10 cellular contexts compared by ENCODE assay signal in genomic region chr20:20019123-20019522, GRCh38. TPM values are rescaled to one million over a fixed set of nuclear protein-coding genes. Genes with fewer than 3 reads are reported as not detected.
DNase-seq lines count a peak whose midpoint lies in the region; ATAC-seq and TF ChIP-seq lines count a peak whose summit lies in the region.
"Had no signal": no experiment of that assay in that cellular context is flagged by ENCODE, and none has a peak within 500 bp of the region (broad histone marks: within the 10 kb centered on the region; RNA-seq: fewer than 3 reads in every experiment).

No MANE protein-coding gene starts in this region.

- H4K20me1 ChIP-seq in HCT116 (ENCODE audit: insufficient read depth), result peaks cover 8% of the 10 kb centered on the region; the same call in 1 of the 2 replicates

- H3K4me2 ChIP-seq in HCT116 (ENCODE audit: low read length), result peak overlapping the region; percentile 87

- DNase-seq in CD14-positive monocyte (ENCODE audit: low spot score) (no peak), HCT116 (ENCODE audit: low read depth, low spot score) (no peak), kidney tubule cell (ENCODE audit: low spot score) (peak; percentile 61), mesenteric fat pad (ENCODE audit: low spot score) (no peak), HCEC 1CT (no peak), ureter (ENCODE audit: low spot score) (no peak)
- DNase-seq in activated T-helper 2 cell treated with anti-CD3 and anti-CD28 coated beads, Interferon-gamma antibody, Interleukin-2, Interleukin-4, amounts not matched to agents 10 μg/mL and 5 μg/mL and 100 μg/mL, durations not matched to agents 14 hours and 24 hours and 36 hours (ENCODE audit: low spot score), result no peak
- DNase-seq: NCI-H2171 had no signal

- H3K9ac ChIP-seq in HCT116 (ENCODE audit: low read length), result peak overlapping the region; percentile 92; the same call in 1 of the 2 replicates

- POLR2A ChIA-PET in HCT116 (lab: Charles Lee), result no interaction called here

- TF ChIP-seq CTCF in CD14-positive monocyte (IDR thresholded peaks at IDR 0.05) (no peak), HCT116 (IDR thresholded peaks at IDR 0.05 in 2 of 3, conservative IDR thresholded peaks at IDR 0.05 in 1 of 3; ENCODE audit: borderline replicate concordance in 1 of 3, insufficient read depth in 1 of 3, low read depth in 2 of 3, low read length in 2 of 3) (no peak)

- TF ChIP-seq POLR2A in HCT116 (IDR thresholded peaks at IDR 0.05; ENCODE audit: borderline replicate concordance, extremely low read depth, insufficient read depth, insufficient read length), result no peak

- intact Hi-C loops in CD14-positive monocyte (cut with micrococcal nuclease) (no loop called here), HCT116 (cut with micrococcal nuclease) (loop anchor here (5.0 kb wide), 1 partner anchor 232 kb away; no protein-coding TSS in a partner anchor)
- intact Hi-C loops in activated T-helper 2 cell treated with anti-CD3 and anti-CD28 coated beads, Interferon-gamma antibody, Interleukin-2, Interleukin-4, amounts not matched to agents 10 μg/mL and 5 μg/mL and 100 μg/mL, durations not matched to agents 14 hours and 24 hours and 36 hours (cut with micrococcal nuclease), result loop anchor here (5.0 kb wide), 1 partner anchor 232 kb away; no protein-coding TSS in a partner anchor

- H3K27me3 Mint-ChIP-seq in CD14-positive monocyte (ENCODE audit: low read depth in 3 of 3), result no peaks in the 10 kb centered on the region
- no peaks in the 10 kb centered on the region for H3K27me3 Mint-ChIP-seq in activated T-helper 2 cell treated with anti-CD3 and anti-CD28 coated beads, Interferon-gamma antibody, Interleukin-2, Interleukin-4, amounts not matched to agents 10 μg/mL and 5 μg/mL and 100 μg/mL, durations not matched to agents 14 hours and 24 hours and 36 hours (ENCODE audit: low read depth)

- H2AFZ ChIP-seq in HCT116 (ENCODE audit: low read depth, low read length, poor library complexity, severe bottlenecking), result no peak overlapping the region

- CTCF ChIA-PET in HCT116 (lab: Charles Lee), result no interaction called here

- H3K27me3 ChIP-seq in HCT116 (ENCODE audit: insufficient read depth, low read length), result no peaks in the 10 kb centered on the region

- peak overlapping the region in 5 of 7 donors; percentile 21 to 81 (median 63) for H3K27ac Mint-ChIP-seq in CD14-positive monocyte
- peak overlapping the region; percentile 55 for H3K27ac Mint-ChIP-seq in activated T-helper 2 cell treated with anti-CD3 and anti-CD28 coated beads, Interferon-gamma antibody, Interleukin-2, Interleukin-4, amounts not matched to agents 10 μg/mL and 5 μg/mL and 100 μg/mL, durations not matched to agents 14 hours and 24 hours and 36 hours

- no peaks in the 10 kb centered on the region for H3K9me3 ChIP-seq in HCT116 (ENCODE audit: control insufficient read depth in 1 of 2, insufficient read depth in 1 of 2, low read depth in 1 of 2, low read length in 2 of 2)

- peaks cover 50% of the 10 kb centered on the region for H3K4me1 Mint-ChIP-seq in CD14-positive monocyte
- peaks cover 40% of the 10 kb centered on the region for H3K4me1 Mint-ChIP-seq in activated T-helper 2 cell treated with anti-CD3 and anti-CD28 coated beads, Interferon-gamma antibody, Interleukin-2, Interleukin-4, amounts not matched to agents 10 μg/mL and 5 μg/mL and 100 μg/mL, durations not matched to agents 14 hours and 24 hours and 36 hours (ENCODE audit: low read depth)

- ATAC-seq in HCT116, result no peak
- no peak for ATAC-seq in HG02623 (IDR thresholded peaks at IDR 0.05; ENCODE audit: unreplicated experiment)

- BruUV-seq in HCT116 (replicated peaks; lab: Mats Ljungman, UMichigan), result no TSS peak

- TF ChIP-seq RAD21 in HCT116 (IDR thresholded peaks at IDR 0.05; ENCODE audit: low read depth), result no peak

- peaks cover 5 to 14% of the 10 kb centered on the region in 2 experiments; a peak in 3 of 4 replicates for H3K36me3 ChIP-seq in HCT116 (ENCODE audit: control insufficient read depth in 1 of 2, insufficient read depth in 2 of 2, low read length in 2 of 2)

- peak overlapping the region; percentile 38 for H3K27ac ChIP-seq in HCT116 (ENCODE audit: low read depth, low read length)

- H3K36me3 Mint-ChIP-seq in CD14-positive monocyte, result peaks cover 8 to 34% of the 10 kb centered on the region in 2 donors
- peaks cover 30% of the 10 kb centered on the region for H3K36me3 Mint-ChIP-seq in activated T-helper 2 cell treated with anti-CD3 and anti-CD28 coated beads, Interferon-gamma antibody, Interleukin-2, Interleukin-4, amounts not matched to agents 10 μg/mL and 5 μg/mL and 100 μg/mL, durations not matched to agents 14 hours and 24 hours and 36 hours (ENCODE audit: low read depth)

- H3K4me3 Mint-ChIP-seq in CD14-positive monocyte, result no peak overlapping the region
- peak overlapping the region; percentile 89 for H3K4me3 Mint-ChIP-seq in activated T-helper 2 cell treated with anti-CD3 and anti-CD28 coated beads, Interferon-gamma antibody, Interleukin-2, Interleukin-4, amounts not matched to agents 10 μg/mL and 5 μg/mL and 100 μg/mL, durations not matched to agents 14 hours and 24 hours and 36 hours (ENCODE audit: low read depth)

- peaks cover 0 to 2% (median 0%) of the 10 kb centered on the region in 7 donors for H3K9me3 Mint-ChIP-seq in CD14-positive monocyte
- H3K9me3 Mint-ChIP-seq in activated T-helper 2 cell treated with anti-CD3 and anti-CD28 coated beads, Interferon-gamma antibody, Interleukin-2, Interleukin-4, amounts not matched to agents 10 μg/mL and 5 μg/mL and 100 μg/mL, durations not matched to agents 14 hours and 24 hours and 36 hours, result no peaks in the 10 kb centered on the region

- H3K79me2 ChIP-seq in HCT116 (ENCODE audit: insufficient read depth, low read length), result peaks cover 70% of the 10 kb centered on the region

- no peaks in the 10 kb centered on the region for H3K9me2 ChIP-seq in HCT116 (ENCODE audit: insufficient read depth)

- peak overlapping the region in 1 of 2 experiments; percentile 98; a peak in 2 of 4 replicates for H3K4me3 ChIP-seq in HCT116 (replicated peaks in 1 of 2; ENCODE audit: low read depth in 1 of 2, low read length in 2 of 2)

- RAD21 ChIA-PET in HCT116 (lab: Charles Lee; ENCODE audit: low non-redundant PET in 1 of 2, low total read pairs in 2 of 2, uncharacterized antibody in 2 of 2, unreplicated experiment in 2 of 2), result no interaction called here

- peaks cover 22 to 30% of the 10 kb centered on the region in 2 experiments for H3K4me1 ChIP-seq in HCT116 (ENCODE audit: control insufficient read depth in 1 of 2, insufficient read depth in 2 of 2, low read length in 2 of 2)

TF ChIP-seq in HCT116, 20 proteins besides CTCF, POLR2A, EP300 and RAD21:
- TF ChIP-seq TCF7L2 (IDR thresholded peaks at IDR 0.05; ENCODE audit: borderline replicate concordance, extremely low read depth, insufficient read depth, insufficient read length) (no peak), SRF (IDR thresholded peaks at IDR 0.05; ENCODE audit: low read depth) (no peak), MAX (IDR thresholded peaks at IDR 0.05) (no peak), SIN3A (IDR thresholded peaks at IDR 0.05; ENCODE audit: low read depth) (no peak), EGR1 (IDR thresholded peaks at IDR 0.05; ENCODE audit: low read depth) (no peak), YY1 (IDR thresholded peaks at IDR 0.05; ENCODE audit: extremely low read depth, insufficient replicate concordance, low read depth, low read length) (no peak), ZFX (IDR thresholded peaks at IDR 0.05) (no peak), ZBTB33 (IDR thresholded peaks at IDR 0.05; ENCODE audit: extremely low read depth, insufficient replicate concordance, low read length) (no peak), ELF1 (IDR thresholded peaks at IDR 0.05; ENCODE audit: borderline replicate concordance, low read depth) (no peak)

RNA-seq across cellular contexts. Expression of gene NAA20, which starts 2.0 kb away (rescaled TPM):
- 100 to 1,000 TPM in 1 of 2 donors, 10 to 100 TPM in 1; 94.0 to 103 TPM for polyA plus RNA-seq in CD14-positive monocyte
- total RNA-seq in HCT116 (2021; ENCODE audit: unreplicated experiment), result 71.5 TPM
- polyA plus RNA-seq in HCT116 (2012), result 38.9 and 53.5 TPM in 2 replicates
- 72.9 and 76.0 TPM in 2 replicates for total RNA-seq in activated T-helper 2 cell treated with anti-CD3 and anti-CD28 coated beads, Interferon-gamma antibody, Interleukin-2, Interleukin-4, amounts not matched to agents 10 μg/mL and 5 μg/mL and 100 μg/mL, durations not matched to agents 14 hours and 24 hours and 36 hours
- total RNA-seq in mesenteric fat pad, result 71.8 TPM
- 63.4 TPM for total RNA-seq in ureter

RNA-seq across cellular contexts. Expression of gene CRNKL1, which starts 33.1 kb away (rescaled TPM):
- polyA plus RNA-seq in CD14-positive monocyte, result 1 to 10 TPM; 5.9 to 7.4 TPM
- total RNA-seq in HCT116 (2021; ENCODE audit: unreplicated experiment), result 20.4 TPM
- polyA plus RNA-seq in HCT116 (2012), result 9.6 and 12.1 TPM in 2 replicates
- 19.3 and 20.1 TPM in 2 replicates for total RNA-seq in activated T-helper 2 cell treated with anti-CD3 and anti-CD28 coated beads, Interferon-gamma antibody, Interleukin-2, Interleukin-4, amounts not matched to agents 10 μg/mL and 5 μg/mL and 100 μg/mL, durations not matched to agents 14 hours and 24 hours and 36 hours
- 13.7 TPM for total RNA-seq in mesenteric fat pad
- total RNA-seq in ureter, result 18.7 TPM

RNA-seq across cellular contexts. Expression of gene CFAP61, which starts 33.2 kb away (rescaled TPM):
- polyA plus RNA-seq in CD14-positive monocyte, result not detected
- total RNA-seq in HCT116 (2021; ENCODE audit: unreplicated experiment), result 1.7 TPM
- polyA plus RNA-seq in HCT116 (2012), result 0.84 and 0.86 TPM in 2 replicates
- total RNA-seq in activated T-helper 2 cell treated with anti-CD3 and anti-CD28 coated beads, Interferon-gamma antibody, Interleukin-2, Interleukin-4, amounts not matched to agents 10 μg/mL and 5 μg/mL and 100 μg/mL, durations not matched to agents 14 hours and 24 hours and 36 hours, result 0.32 TPM in 1 of 2 replicates, not detected in the other
- 0.61 TPM for total RNA-seq in mesenteric fat pad
- 0.39 TPM for total RNA-seq in ureter
- total RNA-seq: endothelial cell of umbilical vein had no signal
- polyA plus RNA-seq: endothelial cell of umbilical vein had no signal

Comparison
In these comparisons a context has a peak if more than half of its experiments do, and no peak if none do; other contexts are left out.
1. intact Hi-C loops: an anchor here in HCT116 (5.0 kb wide) and activated T-helper 2 cell treated with anti-CD3 and anti-CD28 coated beads, Interferon-gamma antibody, Interleukin-2, Interleukin-4, amounts not matched to agents 10 μg/mL and 5 μg/mL and 100 μg/mL, durations not matched to agents 14 hours and 24 hours and 36 hours (5.0 kb wide); none called in CD14-positive monocyte.